Comparison of ENCODE assay signal across 16 cellular contexts in the genomic region with DNA sequence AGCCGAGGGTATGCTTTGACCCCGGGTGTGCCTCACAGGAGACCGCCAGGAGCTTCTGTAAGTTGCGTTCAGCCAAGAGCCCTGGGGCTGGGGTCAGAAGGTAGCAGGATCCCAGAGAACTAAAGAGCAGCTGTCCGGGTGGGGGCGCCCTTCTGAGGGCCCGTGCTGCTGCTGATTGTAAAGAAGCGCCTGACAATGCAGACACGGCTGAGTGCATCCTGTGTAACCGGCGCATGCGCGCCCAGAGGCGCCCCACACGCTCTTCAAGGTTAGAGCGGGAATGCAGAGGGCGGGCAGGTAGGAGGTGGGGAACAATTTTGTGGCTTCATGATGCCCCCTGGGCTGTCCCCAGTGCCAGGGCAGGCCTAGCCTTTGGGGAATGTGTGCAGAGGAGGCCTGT.
DNase-seq lines count a peak whose midpoint lies in the region; FAIRE-seq and TF ChIP-seq lines count a peak whose summit lies in the region.
"Had no signal": no experiment of that assay in that cellular context is flagged by ENCODE, and none has a peak within 500 bp of the region (broad histone marks: within the 10 kb centered on the region; RNA-seq: fewer than 3 reads in every experiment).

No MANE protein-coding gene starts in this region.

- no peak overlapping the region for H4K8ac ChIP-seq in mesenchymal stem cell (ENCODE audit: low read length)

- H4K91ac ChIP-seq in mesenchymal stem cell (ENCODE audit: low read length), result no peak overlapping the region

- H3K9ac ChIP-seq in astrocyte (ENCODE audit: low read length) (no peak overlapping the region), mesenchymal stem cell (ENCODE audit: low read length) (no peak overlapping the region)

- no peaks in the 10 kb centered on the region; the same call in 1 of the 2 replicates for H3K27me3 ChIP-seq in H7 (ENCODE audit: control insufficient read depth, insufficient read depth, low read length)
- H3K27me3 ChIP-seq in astrocyte (ENCODE audit: insufficient read depth, low read length), result no peaks in the 10 kb centered on the region
- no peaks in the 10 kb centered on the region for H3K27me3 ChIP-seq in sigmoid colon
- no peaks in the 10 kb centered on the region for H3K27me3 ChIP-seq in mesenchymal stem cell (ENCODE audit: control insufficient read depth in 1 of 2, insufficient read depth in 1 of 2, low read length in 2 of 2)
- H3K27me3 ChIP-seq: right atrium auricular region had no signal

- H3K9me3 Mint-ChIP-seq in astrocyte (ENCODE audit: unreplicated experiment), result peaks cover 4% of the 10 kb centered on the region
- H3K9me3 Mint-ChIP-seq in activated T-helper 1 cell treated with anti-CD3 and anti-CD28 coated beads, Interleukin-12 subunit alpha, Interleukin-12 subunit beta, Interleukin-2, Interleukin-4 antibody, amounts not matched to agents 30 ng/mL and 10 ng/mL and 1 ng/mL, durations not matched to agents 14 hours and 24 hours and 36 hours, result no peaks in the 10 kb centered on the region
- H3K9me3 Mint-ChIP-seq: natural killer cell had no signal

- H3K4me2 ChIP-seq in astrocyte (ENCODE audit: low read length), result no peak overlapping the region
- no peak overlapping the region for H3K4me2 ChIP-seq in mesenchymal stem cell (ENCODE audit: low read length, poor library complexity, severe bottlenecking)

- H2BK120ac ChIP-seq in mesenchymal stem cell (ENCODE audit: low read depth, low read length), result no peak overlapping the region

- H3K4me3 Mint-ChIP-seq in astrocyte (ENCODE audit: unreplicated experiment), result no peak overlapping the region
- H3K4me3 Mint-ChIP-seq in activated T-helper 1 cell treated with anti-CD3 and anti-CD28 coated beads, Interleukin-12 subunit alpha, Interleukin-12 subunit beta, Interleukin-2, Interleukin-4 antibody, amounts not matched to agents 30 ng/mL and 10 ng/mL and 1 ng/mL, durations not matched to agents 14 hours and 24 hours and 36 hours, result no peak overlapping the region
- H3K4me3 Mint-ChIP-seq: natural killer cell had no signal

- no peaks in the 10 kb centered on the region for H3K4me1 Mint-ChIP-seq in astrocyte (ENCODE audit: low read depth, unreplicated experiment)
- no peaks in the 10 kb centered on the region for H3K4me1 Mint-ChIP-seq in activated T-helper 1 cell treated with anti-CD3 and anti-CD28 coated beads, Interleukin-12 subunit alpha, Interleukin-12 subunit beta, Interleukin-2, Interleukin-4 antibody, amounts not matched to agents 30 ng/mL and 10 ng/mL and 1 ng/mL, durations not matched to agents 14 hours and 24 hours and 36 hours (ENCODE audit: low read depth)
- H3K4me1 Mint-ChIP-seq: natural killer cell had no signal

- H3K27ac ChIP-seq in astrocyte (ENCODE audit: low read depth, low read length), result no peak overlapping the region
- no peak overlapping the region for H3K27ac ChIP-seq in sigmoid colon
- H3K27ac ChIP-seq in mesenchymal stem cell (ENCODE audit: low read length, poor library complexity, severe bottlenecking), result no peak overlapping the region
- H3K27ac ChIP-seq: esophagus squamous epithelium, right atrium auricular region had no signal

- H3K14ac ChIP-seq in mesenchymal stem cell (ENCODE audit: low read length in 2 of 2), result no peak overlapping the region

- H3K36me3 ChIP-seq in H7 (replicated peaks; ENCODE audit: control insufficient read depth, insufficient read depth, low read length), result no peaks in the 10 kb centered on the region
- H3K36me3 ChIP-seq in astrocyte (ENCODE audit: insufficient read depth, low read length), result no peaks in the 10 kb centered on the region
- no peaks in the 10 kb centered on the region for H3K36me3 ChIP-seq in sigmoid colon
- H3K36me3 ChIP-seq in mesenchymal stem cell (ENCODE audit: control insufficient read depth in 1 of 2, insufficient read depth in 2 of 2, low read depth in 1 of 2, low read length in 2 of 2), result no peaks in the 10 kb centered on the region
- H3K36me3 ChIP-seq: esophagus squamous epithelium, right atrium auricular region had no signal

- TF ChIP-seq POLR2A in sigmoid colon (IDR thresholded peaks at IDR 0.05), result no peak

- WGBS in sigmoid colon, 2 donors, result 35 to 67% methylated on average over 17 of the region's 17 CpGs
- 12% methylated on average over 17 of the region's 17 CpGs for WGBS in mesenchymal stem cell

- H3K4me3 ChIP-seq in H7 (ENCODE audit: insufficient read depth, low read depth, low read length) (no peak overlapping the region), astrocyte (ENCODE audit: insufficient read depth, low read depth, low read length) (no peak overlapping the region), sigmoid colon (no peak overlapping the region), mesenchymal stem cell (ENCODE audit: insufficient read depth in 1 of 2, low read depth in 1 of 2, low read length in 2 of 2) (no peak overlapping the region)
- H3K4me3 ChIP-seq: esophagus squamous epithelium, lung, right atrium auricular region had no signal

- TF ChIP-seq CTCF in astrocyte (IDR thresholded peaks at IDR 0.05; ENCODE audit: insufficient read depth, low read depth, low read length), result no peak
- TF ChIP-seq CTCF in sigmoid colon (IDR thresholded peaks at IDR 0.05), result no peak

- no peaks in the 10 kb centered on the region for H3K79me1 ChIP-seq in mesenchymal stem cell (replicated peaks; ENCODE audit: low read length, poor library complexity, severe bottlenecking)

- H3K79me2 ChIP-seq in astrocyte (ENCODE audit: insufficient read depth, low read length), result no peaks in the 10 kb centered on the region

- no peak overlapping the region for H2AK5ac ChIP-seq in mesenchymal stem cell (ENCODE audit: low read length, severe bottlenecking)

- intact Hi-C loops in posterior cingulate gyrus (cut with DNase I) (no loop called here), sigmoid colon (cut with DNase I) (no loop called here)
- intact Hi-C loops in activated T-helper 1 cell treated with anti-CD3 and anti-CD28 coated beads, Interleukin-12 subunit alpha, Interleukin-12 subunit beta, Interleukin-2, Interleukin-4 antibody, amounts not matched to agents 30 ng/mL and 10 ng/mL and 1 ng/mL, durations not matched to agents 14 hours and 24 hours and 36 hours (cut with micrococcal nuclease), result no loop called here

- H3K27me3 Mint-ChIP-seq in astrocyte (ENCODE audit: low read depth, unreplicated experiment), result peaks cover 11% of the 10 kb centered on the region
- no peaks in the 10 kb centered on the region for H3K27me3 Mint-ChIP-seq in activated T-helper 1 cell treated with anti-CD3 and anti-CD28 coated beads, Interleukin-12 subunit alpha, Interleukin-12 subunit beta, Interleukin-2, Interleukin-4 antibody, amounts not matched to agents 30 ng/mL and 10 ng/mL and 1 ng/mL, durations not matched to agents 14 hours and 24 hours and 36 hours (ENCODE audit: insufficient read depth)

- no peak overlapping the region for H3K27ac Mint-ChIP-seq in astrocyte (ENCODE audit: unreplicated experiment)
- no peak overlapping the region for H3K27ac Mint-ChIP-seq in activated T-helper 1 cell treated with anti-CD3 and anti-CD28 coated beads, Interleukin-12 subunit alpha, Interleukin-12 subunit beta, Interleukin-2, Interleukin-4 antibody, amounts not matched to agents 30 ng/mL and 10 ng/mL and 1 ng/mL, durations not matched to agents 14 hours and 24 hours and 36 hours
- H3K27ac Mint-ChIP-seq: natural killer cell had no signal

- no peak overlapping the region for H2BK15ac ChIP-seq in mesenchymal stem cell (ENCODE audit: low read depth, poor library complexity, severe bottlenecking)

- H3K23ac ChIP-seq in mesenchymal stem cell (ENCODE audit: low read length in 2 of 2), result no peak overlapping the region

- no peaks in the 10 kb centered on the region for H3K36me3 Mint-ChIP-seq in astrocyte (ENCODE audit: low read depth, unreplicated experiment)
- no peaks in the 10 kb centered on the region for H3K36me3 Mint-ChIP-seq in activated T-helper 1 cell treated with anti-CD3 and anti-CD28 coated beads, Interleukin-12 subunit alpha, Interleukin-12 subunit beta, Interleukin-2, Interleukin-4 antibody, amounts not matched to agents 30 ng/mL and 10 ng/mL and 1 ng/mL, durations not matched to agents 14 hours and 24 hours and 36 hours (ENCODE audit: low read depth)
- H3K36me3 Mint-ChIP-seq: natural killer cell had no signal

- peak; percentile 87 for DNase-seq in H7
- DNase-seq in astrocyte (ENCODE audit: low read depth), result no peak
- DNase-seq in iPS DF 4.7 (ENCODE audit: extremely low read depth, low spot score), result peak; percentile 66
- peak; percentile 6 for DNase-seq in renal cortical epithelial cell (ENCODE audit: low read depth)
- DNase-seq in posterior cingulate gyrus, result no peak
- no peak for DNase-seq in sigmoid colon
- no peak for DNase-seq in mesenchymal stem cell
- no peak for DNase-seq in activated T-helper 1 cell treated with anti-CD3 and anti-CD28 coated beads, Interleukin-12 subunit alpha, Interleukin-12 subunit beta, Interleukin-2, Interleukin-4 antibody, amounts not matched to agents 30 ng/mL and 10 ng/mL and 1 ng/mL, durations not matched to agents 14 hours and 24 hours and 36 hours (ENCODE audit: low spot score)
- DNase-seq: esophagus squamous epithelium; GOT3; natural killer cell; NCI-H1694 treated with DMSO at 0.1 percent for 48 hours; NCI-H524 treated with DMSO at 0.1 percent for 48 hours; stimulated activated CD4-positive, alpha-beta T cell treated with anti-CD3 and anti-CD28 coated beads, Interleukin-1b, Interleukin-23, amount 100 ng/mL, for 48 hours had no signal

- no peak overlapping the region for H2BK5ac ChIP-seq in mesenchymal stem cell (ENCODE audit: low read depth, low read length, poor library complexity, severe bottlenecking)

- no peak overlapping the region for H3K4ac ChIP-seq in mesenchymal stem cell (ENCODE audit: low read depth in 1 of 2, low read length in 2 of 2)

- no peaks in the 10 kb centered on the region for H4K20me1 ChIP-seq in astrocyte (ENCODE audit: insufficient read depth, low read length)

- peak overlapping the region; percentile 26 for H2AFZ ChIP-seq in astrocyte (ENCODE audit: low read depth, low read length)
- H2AFZ ChIP-seq in mesenchymal stem cell (ENCODE audit: low read depth, low read length), result no peak overlapping the region

- H3K4me1 ChIP-seq in astrocyte (ENCODE audit: insufficient read depth, low read length), result no peaks in the 10 kb centered on the region
- no peaks in the 10 kb centered on the region for H3K4me1 ChIP-seq in sigmoid colon
- no peaks in the 10 kb centered on the region for H3K4me1 ChIP-seq in mesenchymal stem cell (ENCODE audit: control insufficient read depth, insufficient read depth, low read depth, low read length)
- H3K4me1 ChIP-seq: esophagus squamous epithelium, right atrium auricular region had no signal

- H2BK12ac ChIP-seq in mesenchymal stem cell (ENCODE audit: low read length in 2 of 2), result no peak overlapping the region

- no peak for FAIRE-seq in astrocyte (lab: Jason Lieb, UNC)

- TF ChIP-seq EP300 in sigmoid colon (IDR thresholded peaks at IDR 0.05), result no peak

- H3K9me3 ChIP-seq in astrocyte (ENCODE audit: insufficient read depth, low read depth, low read length) (no peaks in the 10 kb centered on the region), sigmoid colon (no peaks in the 10 kb centered on the region), mesenchymal stem cell (ENCODE audit: control insufficient read depth, low read length) (no peaks in the 10 kb centered on the region)
- H3K9me3 ChIP-seq: esophagus squamous epithelium had no signal

- H3K18ac ChIP-seq in mesenchymal stem cell (ENCODE audit: low read depth in 1 of 2, low read length in 2 of 2), result no peak overlapping the region

Comparison
In these comparisons a context has a peak if more than half of its experiments do, and no peak if none do; other contexts are left out.
1. DNase-seq: peak in H7 (single experiment), iPS DF 4.7 (single experiment) and renal cortical epithelial cell (single experiment); none in astrocyte (single experiment), posterior cingulate gyrus (0 of 10), sigmoid colon (single experiment), mesenchymal stem cell (single experiment) and activated T-helper 1 cell treated with anti-CD3 and anti-CD28 coated beads, Interleukin-12 subunit alpha, Interleukin-12 subunit beta, Interleukin-2, Interleukin-4 antibody, amounts not matched to agents 30 ng/mL and 10 ng/mL and 1 ng/mL, durations not matched to agents 14 hours and 24 hours and 36 hours (single experiment).